In genomic region chr7:1361016-1361755, GRCh38 we compare ENCODE assay signal across 23 cellular contexts.
"Had no signal": no experiment of that assay in that cellular context is flagged by ENCODE, and none has a peak within 500 bp of the region (broad histone marks: within the 10 kb centered on the region; RNA-seq: fewer than 3 reads in every experiment).

No MANE protein-coding gene starts in this region.

- H3K27ac ChIP-seq: adrenal gland, colonic mucosa, dorsolateral prefrontal cortex, neural progenitor cell, tibial artery had no signal

- H2AFZ ChIP-seq: neural progenitor cell had no signal

- H3K36me3 ChIP-seq: adrenal gland, colonic mucosa, neural progenitor cell, tibial artery had no signal

- H3K4me3 ChIP-seq: adrenal gland, colonic mucosa, dorsolateral prefrontal cortex, lung, neural progenitor cell, tibial artery had no signal

- DNase-seq: activated B cell treated with CpG ODN at 0.5 μM for 24 hours; activated CD4-positive, alpha-beta T cell treated with anti-CD3 and anti-CD28 coated beads for 4 hours; activated CD4-positive, alpha-beta T cell treated with anti-CD3 and anti-CD28 coated beads, Interleukin-2, amount 50 U/mL, for 48 hours; activated CD8-positive, alpha-beta memory T cell treated with anti-CD3 and anti-CD28 coated beads, Interleukin-2, amount 50 U/mL, for 48 hours; activated naive CD4-positive, alpha-beta T cell; activated T-cell treated with anti-CD3 and anti-CD28 coated beads, Interleukin-2, amount 50 U/mL, for 4 hours; adrenal gland; colonic mucosa; effector memory CD8-positive, alpha-beta T cell; foreskin melanocyte; hippocampal formation; naive B cell; stimulated activated CD4-positive, alpha-beta T cell treated with anti-CD3 and anti-CD28 coated beads, Interleukin-1b, Interleukin-23, amount 100 ng/mL, for 48 hours; stimulated activated naive CD8-positive, alpha-beta T cell treated with anti-CD3 and anti-CD28 coated beads, Interleukin-15, amount 100 ng/mL, for 72 hours; T-helper 17 cell; tibial artery had no signal

- H3K9ac ChIP-seq: neural progenitor cell had no signal

- H3K9me3 ChIP-seq: adrenal gland, colonic mucosa had no signal

- FAIRE-seq: astrocyte, endothelial cell of umbilical vein had no signal

- H3K4me1 ChIP-seq: adrenal gland, colonic mucosa, neural progenitor cell, tibial artery had no signal

- H3K27me3 ChIP-seq: colonic mucosa had no signal

- ATAC-seq: activated T-cell treated with anti-CD3 and anti-CD28 coated beads, Interleukin-2, amount 50 U/mL, for 4 hours; effector memory CD8-positive, alpha-beta T cell; esophagus mucosa; stimulated activated effector memory CD8-positive, alpha-beta T cell treated with anti-CD3 and anti-CD28 coated beads, Interleukin-12 subunit alpha, Interleukin-12 subunit beta, amount 100 ng/mL, for 72 hours; stimulated activated naive CD8-positive, alpha-beta T cell treated with anti-CD3 and anti-CD28 coated beads, Interleukin-15, amount 100 ng/mL, for 72 hours; T-helper 17 cell had no signal

- H3K4me2 ChIP-seq: neural progenitor cell had no signal
